In genomic region chr13:31431722-31432137, GRCh38 we compare ENCODE assay signal across 7 cellular contexts.
DNase-seq lines count a peak whose midpoint lies in the region; ATAC-seq and TF ChIP-seq lines count a peak whose summit lies in the region.

No MANE protein-coding gene starts in this region.

- no peak overlapping the region for H3K27ac Mint-ChIP-seq in activated T-helper 17 cell treated with anti-CD3 and anti-CD28 coated beads, Interleukin-2, amount 50 U/mL, for 72 hours

- no peaks in the 10 kb centered on the region for H3F3A ChIP-seq in OCI-LY1 (ENCODE audit: insufficient read depth, low read length)

- H3K27ac ChIP-seq in OCI-LY1 (ENCODE audit: low read depth, low read length, poor library complexity, severe bottlenecking), result no peak overlapping the region

- no peak overlapping the region for H3K9ac ChIP-seq in OCI-LY1 (ENCODE audit: low read length)

- H3K4me2 ChIP-seq in OCI-LY1 (ENCODE audit: low read length), result no peak overlapping the region

- no peaks in the 10 kb centered on the region for H3K4me1 Mint-ChIP-seq in activated T-helper 17 cell treated with anti-CD3 and anti-CD28 coated beads, Interleukin-2, amount 50 U/mL, for 72 hours

- peaks cover 8% of the 10 kb centered on the region for H3K27me3 Mint-ChIP-seq in activated T-helper 17 cell treated with anti-CD3 and anti-CD28 coated beads, Interleukin-2, amount 50 U/mL, for 72 hours

- H3K9me3 ChIP-seq in OCI-LY1 (ENCODE audit: low read length), result no peaks in the 10 kb centered on the region

- DNase-seq in head of caudate nucleus (peak in 41 of 42 donors; percentile 29 to 84 (median 64)), retinal pigment epithelial cell (ENCODE audit: low read depth) (peak; percentile 1)

- H2AFZ ChIP-seq in OCI-LY1 (ENCODE audit: low read length), result no peak overlapping the region

- H3K4me1 ChIP-seq in OCI-LY1 (ENCODE audit: insufficient read depth, low read length, severe bottlenecking), result no peaks in the 10 kb centered on the region

- no peaks in the 10 kb centered on the region for H3K9me3 Mint-ChIP-seq in activated T-helper 17 cell treated with anti-CD3 and anti-CD28 coated beads, Interleukin-2, amount 50 U/mL, for 72 hours

- no peaks in the 10 kb centered on the region for H3K79me2 ChIP-seq in OCI-LY1 (ENCODE audit: insufficient read depth, low read length)

- intact Hi-C loops in head of caudate nucleus (cut with DNase I), result loop anchor here (10.0 kb wide), 1 partner anchor 313 kb away; no protein-coding TSS in a partner anchor

- H3K36me3 ChIP-seq in OCI-LY1 (ENCODE audit: insufficient read depth, low read length), result no peaks in the 10 kb centered on the region

- H3K4me3 Mint-ChIP-seq in activated T-helper 17 cell treated with anti-CD3 and anti-CD28 coated beads, Interleukin-2, amount 50 U/mL, for 72 hours, result no peak overlapping the region

- H3K4me3 ChIP-seq in OCI-LY1 (ENCODE audit: low read depth, low read length, poor library complexity, severe bottlenecking) (no peak overlapping the region), retinal pigment epithelial cell (ENCODE audit: low read length) (no peak overlapping the region)

- H4K20me1 ChIP-seq in OCI-LY1 (ENCODE audit: insufficient read depth, low read length), result no peaks in the 10 kb centered on the region

- no peaks in the 10 kb centered on the region for H3K9me2 ChIP-seq in OCI-LY1 (ENCODE audit: low read depth, low read length)

- no peaks in the 10 kb centered on the region for H3K27me3 ChIP-seq in OCI-LY1 (ENCODE audit: insufficient read depth, low read length)

- no peaks in the 10 kb centered on the region for H3K36me3 Mint-ChIP-seq in activated T-helper 17 cell treated with anti-CD3 and anti-CD28 coated beads, Interleukin-2, amount 50 U/mL, for 72 hours (ENCODE audit: low read depth)

- ATAC-seq in HG02763 (IDR thresholded peaks at IDR 0.05; ENCODE audit: unreplicated experiment) (peak; percentile 67), GM21515 (IDR thresholded peaks at IDR 0.05; ENCODE audit: unreplicated experiment) (no peak)
- peak; percentile 45 for ATAC-seq in activated T-helper 17 cell treated with anti-CD3 and anti-CD28 coated beads, Interleukin-2, amount 50 U/mL, for 72 hours (replicated peaks)

- TF ChIP-seq CTCF in GM12801 (IDR thresholded peaks at IDR 0.05; ENCODE audit: extremely low read depth, insufficient read length), result peak; percentile 64
- TF ChIP-seq CTCF in OCI-LY1 (IDR thresholded peaks at IDR 0.05; ENCODE audit: low read length), result peak; percentile 45
- TF ChIP-seq CTCF in retinal pigment epithelial cell (conservative IDR thresholded peaks at IDR 0.05; ENCODE audit: low read depth, low read length), result peak; percentile 86
